Comparison of ENCODE assay signal across 8 cellular contexts in genomic region chr1:155004352-155005075, GRCh38. TPM values are rescaled to one million over a fixed set of nuclear protein-coding genes. Genes with fewer than 3 reads are reported as not detected.
DNase-seq lines count a peak whose midpoint lies in the region; ATAC-seq lines count a peak whose summit lies in the region.

No MANE protein-coding gene starts in this region.

- H3K36me3 Mint-ChIP-seq in stimulated activated naive CD8-positive, alpha-beta T cell treated with anti-CD3 and anti-CD28 coated beads, Interleukin-15, Interleukin-2, amounts not matched to agents 100 ng/mL and 50 ng/mL, for 24 hours (ENCODE audit: low read depth): no peaks in the 10 kb centered on the region

- peak overlapping the region; percentile 96 for H3K27ac ChIP-seq in caudate nucleus (ENCODE audit: low read depth, low read length)

- H3K4me1 Mint-ChIP-seq in stimulated activated naive CD8-positive, alpha-beta T cell treated with anti-CD3 and anti-CD28 coated beads, Interleukin-15, Interleukin-2, amounts not matched to agents 100 ng/mL and 50 ng/mL, for 24 hours (ENCODE audit: low read depth): peaks cover 57% of the 10 kb centered on the region

- intact Hi-C loops in posterior vena cava (cut with DNase I): loop anchor here in 1 of 2 donors (5.0 kb wide), 1 partner anchor 42 kb away; the partner anchor contains the start of gene PYGO2

- peak overlapping the region; percentile 89 for H3K27ac Mint-ChIP-seq in stimulated activated naive CD8-positive, alpha-beta T cell treated with anti-CD3 and anti-CD28 coated beads, Interleukin-15, Interleukin-2, amounts not matched to agents 100 ng/mL and 50 ng/mL, for 24 hours

- ATAC-seq in stimulated activated naive CD8-positive, alpha-beta T cell treated with anti-CD3 and anti-CD28 coated beads, Interleukin-15, Interleukin-2, amounts not matched to agents 100 U/mL and 50 U/mL, for 24 hours: no peak
- ATAC-seq in GM18868 (IDR thresholded peaks at IDR 0.05; ENCODE audit: unreplicated experiment): no peak

- H3K9me3 Mint-ChIP-seq in stimulated activated naive CD8-positive, alpha-beta T cell treated with anti-CD3 and anti-CD28 coated beads, Interleukin-15, Interleukin-2, amounts not matched to agents 100 ng/mL and 50 ng/mL, for 24 hours: no peaks in the 10 kb centered on the region

- H3K4me3 Mint-ChIP-seq in stimulated activated naive CD8-positive, alpha-beta T cell treated with anti-CD3 and anti-CD28 coated beads, Interleukin-15, Interleukin-2, amounts not matched to agents 100 ng/mL and 50 ng/mL, for 24 hours: peak overlapping the region; percentile 92

- no peaks in the 10 kb centered on the region for H3K27me3 Mint-ChIP-seq in stimulated activated naive CD8-positive, alpha-beta T cell treated with anti-CD3 and anti-CD28 coated beads, Interleukin-15, Interleukin-2, amounts not matched to agents 100 ng/mL and 50 ng/mL, for 24 hours

- DNase-seq in stimulated activated naive CD8-positive, alpha-beta T cell treated with anti-CD3 and anti-CD28 coated beads, Interleukin-15, Interleukin-2, amounts not matched to agents 100 U/mL and 50 U/mL, for 24 hours: no peak
- DNase-seq in caudate nucleus (lab: John Stamatoyannopoulos, UW) (peak in 13 of 61 donors; percentile 12 to 71 (median 38)), midbrain (lab: John Stamatoyannopoulos, UW) (peak; percentile 30), posterior vena cava (ENCODE audit: low spot score) (no peak), H4 (ENCODE audit: low spot score) (no peak), RPMI8226 (no peak)

RNA-seq across cellular contexts. Expression of gene ZBTB7B, which starts 1.9 kb away (rescaled TPM):
- total RNA-seq in posterior vena cava: 10 to 100 TPM; 50.5 to 72.8 TPM
- 8.3 and 10.6 TPM in 2 replicates for total RNA-seq in H4 (2014; rRNA removed; shearing (Covaris generic))

RNA-seq across cellular contexts. Expression of gene LENEP, which starts 11.1 kb away (rescaled TPM):
- total RNA-seq in posterior vena cava: not detected
- not detected in 2 replicates for total RNA-seq in H4 (2014; rRNA removed; shearing (Covaris generic))

RNA-seq across cellular contexts. Expression of gene FLAD1, which starts 21.4 kb away (rescaled TPM):
- 10 to 100 TPM; 18.3 to 21.6 TPM for total RNA-seq in posterior vena cava
- 31.4 and 37.9 TPM in 2 replicates for total RNA-seq in H4 (2014; rRNA removed; shearing (Covaris generic))

RNA-seq across cellular contexts. Expression of gene DCST2, which starts 29.1 kb away (rescaled TPM):
- total RNA-seq in posterior vena cava: 1 to 10 TPM in 1 of 2 donors, under 1 TPM in 1; 0.48 to 1.1 TPM
- not detected in 2 replicates for total RNA-seq in H4 (2014; rRNA removed; shearing (Covaris generic))

RNA-seq across cellular contexts. Expression of gene DCST1, which starts 29.1 kb away (rescaled TPM):
- total RNA-seq in posterior vena cava: not detected
- not detected in 2 replicates for total RNA-seq in H4 (2014; rRNA removed; shearing (Covaris generic))
